Comparison of ENCODE assay signal across 9 cellular contexts in genomic region chr1:183278736-183279591, GRCh38.
DNase-seq lines count a peak whose midpoint lies in the region; ATAC-seq, FAIRE-seq and TF ChIP-seq lines count a peak whose summit lies in the region.
"Had no signal": no experiment of that assay in that cellular context is flagged by ENCODE, and none has a peak within 500 bp of the region (broad histone marks: within the 10 kb centered on the region; RNA-seq: fewer than 3 reads in every experiment).

No MANE protein-coding gene starts in this region.

- H3K9me3 ChIP-seq in H1 (ENCODE audit: insufficient read depth in 2 of 2, low read depth in 1 of 2, low read length in 1 of 2) = no peaks in the 10 kb centered on the region
- H3K9me3 ChIP-seq in neural progenitor cell (ENCODE audit: low read depth) = no peaks in the 10 kb centered on the region

- H2BK5ac ChIP-seq in H1 (ENCODE audit: low read depth, low read length) = peak overlapping the region; percentile 60

- no peak overlapping the region for H3K23ac ChIP-seq in H1 (ENCODE audit: insufficient read length)

- H3K27me3 Mint-ChIP-seq in neural progenitor cell (ENCODE audit: insufficient read depth, low read depth) = peaks cover 6% of the 10 kb centered on the region
- H3K27me3 Mint-ChIP-seq in natural killer cell (ENCODE audit: low read depth in 2 of 2) = no peaks in the 10 kb centered on the region

- no peak overlapping the region for H3K4ac ChIP-seq in H1 (replicated peaks; ENCODE audit: insufficient read length, low read depth, low read length)

- no peaks in the 10 kb centered on the region for H4K20me1 ChIP-seq in H1 (replicated peaks in 1 of 2; ENCODE audit: control insufficient read depth in 1 of 2, insufficient read depth in 2 of 2, low read length in 2 of 2)
- no peaks in the 10 kb centered on the region for H4K20me1 ChIP-seq in neural progenitor cell (ENCODE audit: low read depth)

- no peak for FAIRE-seq in H1 (lab: Jason Lieb, UNC)
- FAIRE-seq: G401.6 had no signal

- TF ChIP-seq EP300 in H1 (IDR thresholded peaks at IDR 0.05; ENCODE audit: borderline replicate concordance in 1 of 2, low read depth in 2 of 2, low read length in 2 of 2) = no peak

- no peak overlapping the region for H3K56ac ChIP-seq in H1 (replicated peaks; ENCODE audit: insufficient read length, low read depth, low read length)

- TF ChIP-seq RAD21 in H1 (IDR thresholded peaks at IDR 0.05 in 1 of 2, conservative IDR thresholded peaks at IDR 0.05 in 1 of 2; ENCODE audit: low read depth in 2 of 2, low read length in 2 of 2) = no peak

- no peak for TF ChIP-seq POLR2A in H1 (IDR thresholded peaks at IDR 0.05; ENCODE audit: control extremely low read depth in 1 of 2, low read depth in 2 of 2, low read length in 2 of 2)

- H3K18ac ChIP-seq in H1 (ENCODE audit: extremely low read depth, low read length) = peak overlapping the region; percentile 52; the same call in 1 of the 2 replicates

- WGBS in H1 (ENCODE audit: extremely low coverage in 1 of 2, insufficient coverage in 1 of 2, insufficient read length in 1 of 2, insufficient replicate concordance in 2 of 2, low coverage in 1 of 2, low lambda C conversion rate in 2 of 2, missing lambda C conversion rate in 1 of 2), 2 experiments = 71% methylated on average over 12 of the region's 12 CpGs; no CpG with 5 or more reads in 1 of the 2 experiments

- no peak overlapping the region for H3K27ac ChIP-seq in H1 (ENCODE audit: low read depth, low read length)
- no peak overlapping the region for H3K27ac ChIP-seq in neural progenitor cell

- H3K79me1 ChIP-seq in H1 (ENCODE audit: low read depth, low read length) = no peaks in the 10 kb centered on the region

- H3K4me1 Mint-ChIP-seq in neural progenitor cell (peaks cover 38% of the 10 kb centered on the region), natural killer cell (no peaks in the 10 kb centered on the region)

- DNase-seq in Daoy (ENCODE audit: low read depth) (peak; percentile 86), MV-4-11 (lab: John Stamatoyannopoulos, UW) (peak; percentile 51), H1 (ENCODE audit: low read depth in 1 of 2, low spot score in 2 of 2) (no peak), neural progenitor cell (ENCODE audit: low spot score) (no peak), activated gamma-delta T cell (lab: John Stamatoyannopoulos, UW) (no peak), natural killer cell (no peak)

- no peaks in the 10 kb centered on the region for H3F3A ChIP-seq in neural progenitor cell (ENCODE audit: low read depth)

- H3K36me3 ChIP-seq in H1 (ENCODE audit: control insufficient read depth in 2 of 4, insufficient read depth in 4 of 4, low read length in 3 of 4) (no peaks in the 10 kb centered on the region), neural progenitor cell (no peaks in the 10 kb centered on the region)

- peak overlapping the region; percentile 84; the same call in 1 of the 2 replicates for H2BK12ac ChIP-seq in H1 (ENCODE audit: low read depth, low read length)

- intact Hi-C loops in natural killer cell (cut with micrococcal nuclease) = no loop called here

- H3K4me3 Mint-ChIP-seq in neural progenitor cell = no peak overlapping the region
- no peak overlapping the region for H3K4me3 Mint-ChIP-seq in natural killer cell

- peak overlapping the region; percentile 0 to 18; a peak in 1 of 4 replicates for H3K4me2 ChIP-seq in H1 (ENCODE audit: insufficient read depth in 1 of 2, low read depth in 2 of 2, low read length in 2 of 2)
- no peak overlapping the region for H3K4me2 ChIP-seq in neural progenitor cell

- H3K36me3 Mint-ChIP-seq in neural progenitor cell = no peaks in the 10 kb centered on the region
- H3K36me3 Mint-ChIP-seq in natural killer cell = no peaks in the 10 kb centered on the region

- TF ChIP-seq CTCF in H1 (IDR thresholded peaks at IDR 0.05; ENCODE audit: control extremely low read depth in 1 of 3, insufficient read depth in 1 of 3, low read depth in 1 of 3, low read length in 3 of 3) (no peak), neural progenitor cell (IDR thresholded peaks at IDR 0.05) (no peak), natural killer cell (IDR thresholded peaks at IDR 0.05) (no peak)

- H3K9ac ChIP-seq in H1 (replicated peaks in 1 of 4; ENCODE audit: extremely low read depth in 1 of 4, low read depth in 3 of 4, low read length in 3 of 4) (no peak overlapping the region), neural progenitor cell (no peak overlapping the region)

- no peaks in the 10 kb centered on the region for H3K79me2 ChIP-seq in H1 (ENCODE audit: control insufficient read depth in 1 of 2, insufficient read depth in 2 of 2, low read length in 2 of 2)
- H3K79me2 ChIP-seq in neural progenitor cell (ENCODE audit: low read depth) = no peaks in the 10 kb centered on the region

- no peak overlapping the region for H3K4me3 ChIP-seq in H1 (ENCODE audit: extremely low read depth in 1 of 4, insufficient read depth in 2 of 4, low read depth in 3 of 4, low read length in 4 of 4)
- H3K4me3 ChIP-seq in neural progenitor cell = no peak overlapping the region

- POLR2A ChIA-PET in H1 (lab: Charles Lee; ENCODE audit: partially characterized antibody) = interaction anchor here (1.0 kb wide), 1 partner anchor 389 kb away, joined by 3 read pairs; no protein-coding TSS in a partner anchor

- peak overlapping the region; percentile 25 for H3K27ac Mint-ChIP-seq in neural progenitor cell
- H3K27ac Mint-ChIP-seq in natural killer cell = no peak overlapping the region

- no peaks in the 10 kb centered on the region for H3K23me2 ChIP-seq in H1 (ENCODE audit: low read depth, low read length)

- peak overlapping the region; percentile 25 for H4K91ac ChIP-seq in H1 (replicated peaks; ENCODE audit: insufficient read length, low read length)

- peak overlapping the region; percentile 10; the same call in 1 of the 2 replicates for H2BK15ac ChIP-seq in H1 (ENCODE audit: low read length)

- H3K14ac ChIP-seq in H1 (ENCODE audit: insufficient read length) = no peak overlapping the region

- no peak overlapping the region for H4K8ac ChIP-seq in H1 (ENCODE audit: extremely low read depth, insufficient read depth, low read length)

- H2BK20ac ChIP-seq in H1 (ENCODE audit: low read length) = 0 out of 2 replicates have a peak overlapping the region, but pooled peaks have one; percentile 40

- no peak overlapping the region for H2AFZ ChIP-seq in H1 (ENCODE audit: low read length)
- H2AFZ ChIP-seq in neural progenitor cell (replicated peaks) = peak overlapping the region; percentile 36

- H3K9me3 Mint-ChIP-seq in neural progenitor cell (no peaks in the 10 kb centered on the region), natural killer cell (no peaks in the 10 kb centered on the region)

- H2AK5ac ChIP-seq in H1 (ENCODE audit: low read depth, low read length) = peak overlapping the region; percentile 30; the same call in 1 of the 2 replicates

- H2BK120ac ChIP-seq in H1 (replicated peaks; ENCODE audit: low read depth, low read length) = no peak overlapping the region

- H3K27me3 ChIP-seq in H1 (replicated peaks in 1 of 4; ENCODE audit: control insufficient read depth in 3 of 4, extremely low read depth in 1 of 4, insufficient read depth in 3 of 4, low read length in 3 of 4) (no peaks in the 10 kb centered on the region), neural progenitor cell (no peaks in the 10 kb centered on the region)

- no peak overlapping the region for H4K5ac ChIP-seq in H1 (ENCODE audit: insufficient read length, low read depth, low read length)

- CTCF ChIA-PET in H1 (lab: Charles Lee; ENCODE audit: partially characterized antibody) = interaction anchor here (0.5 to 6.8 kb wide), 23 partner anchors 11 to 1936 kb away, joined by 3 to 84 read pairs (median 5); partner anchors contain the start of gene NMNAT2

- no peak for ATAC-seq in HG03565 (IDR thresholded peaks at IDR 0.05; ENCODE audit: unreplicated experiment)
- no peak for ATAC-seq in natural killer cell
- no peak for ATAC-seq in HG02798 (IDR thresholded peaks at IDR 0.05; ENCODE audit: poor library complexity, unreplicated experiment)

- peaks cover 14 to 23% (median 18%) of the 10 kb centered on the region in 4 experiments for H3K4me1 ChIP-seq in H1 (replicated peaks in 1 of 4; ENCODE audit: control insufficient read depth in 3 of 4, insufficient read depth in 4 of 4, low read length in 3 of 4)
- H3K4me1 ChIP-seq in neural progenitor cell = peaks cover 5% of the 10 kb centered on the region

TF ChIP-seq in H1, 55 proteins besides CTCF, POLR2A, EP300 and RAD21 (continues in another document):
- TF ChIP-seq E2F6 (IDR thresholded peaks at IDR 0.05) = no peak
- TF ChIP-seq HDAC6 (IDR thresholded peaks at IDR 0.05; ENCODE audit: low read depth, low read length) = no peak
- TF ChIP-seq TAF7 (optimal IDR thresholded peaks at IDR 0.05; ENCODE audit: borderline replicate concordance, low read depth, low read length) = no peak
- no peak for TF ChIP-seq MAFK (IDR thresholded peaks at IDR 0.05; ENCODE audit: low read depth, low read length)
- no peak for TF ChIP-seq TAF1 (IDR thresholded peaks at IDR 0.05; ENCODE audit: low read depth, low read length)
- TF ChIP-seq, protein P1, sequence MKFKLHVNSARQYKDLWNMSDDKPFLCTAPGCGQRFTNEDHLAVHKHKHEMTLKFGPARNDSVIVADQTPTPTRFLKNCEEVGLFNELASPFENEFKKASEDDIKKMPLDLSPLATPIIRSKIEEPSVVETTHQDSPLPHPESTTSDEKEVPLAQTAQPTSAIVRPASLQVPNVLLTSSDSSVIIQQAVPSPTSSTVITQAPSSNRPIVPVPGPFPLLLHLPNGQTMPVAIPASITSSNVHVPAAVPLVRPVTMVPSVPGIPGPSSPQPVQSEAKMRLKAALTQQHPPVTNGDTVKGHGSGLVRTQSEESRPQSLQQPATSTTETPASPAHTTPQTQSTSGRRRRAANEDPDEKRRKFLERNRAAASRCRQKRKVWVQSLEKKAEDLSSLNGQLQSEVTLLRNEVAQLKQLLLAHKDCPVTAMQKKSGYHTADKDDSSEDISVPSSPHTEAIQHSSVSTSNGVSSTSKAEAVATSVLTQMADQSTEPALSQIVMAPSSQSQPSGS (IDR thresholded peaks at IDR 0.05; ENCODE audit: low read length) = no peak
- TF ChIP-seq YY1 (IDR thresholded peaks at IDR 0.05; ENCODE audit: low read depth, low read length) = no peak
- TF ChIP-seq NANOG (IDR thresholded peaks at IDR 0.05; ENCODE audit: insufficient read depth, low read depth, low read length, poor library complexity, severe bottlenecking) = no peak
- no peak for TF ChIP-seq CREB1 (IDR thresholded peaks at IDR 0.05)
- no peak for TF ChIP-seq SAP30 (IDR thresholded peaks at IDR 0.05; ENCODE audit: insufficient read depth, insufficient replicate concordance, low read length)
- no peak for TF ChIP-seq CBX5 (IDR thresholded peaks at IDR 0.05; ENCODE audit: low read depth, low read length)
- no peak for TF ChIP-seq POLR2AphosphoS5 (IDR thresholded peaks at IDR 0.05; ENCODE audit: low read depth, low read length)
- TF ChIP-seq CEBPB (IDR thresholded peaks at IDR 0.05; ENCODE audit: low read depth, low read length) = no peak

Comparison
In these comparisons a context has a peak if more than half of its experiments do, and no peak if none do; other contexts are left out.
1. DNase-seq: peak in Daoy (single experiment) and MV-4-11 (single experiment); none in H1 (0 of 2), neural progenitor cell (single experiment), activated gamma-delta T cell (single experiment) and natural killer cell (single experiment).